ENCODE assay signal across 8 cellular contexts in genomic region chr1:230978491-230979388, GRCh38. TPM values are rescaled to one million over a fixed set of nuclear protein-coding genes. Genes with fewer than 3 reads are reported as not detected.
DNase-seq lines count a peak whose midpoint lies in the region; ATAC-seq and TF ChIP-seq lines count a peak whose summit lies in the region.

Gene ARV1 (plus strand): TSS chr1:230979094. CDS start chr1:230979106, 12 bp downstream.
Gene TTC13 (minus strand): TSS chr1:230978861. CDS start chr1:230978830, 31 bp downstream.

- no peaks in the 10 kb centered on the region for H3K27me3 Mint-ChIP-seq in type B pancreatic cell

- H3K4me1 Mint-ChIP-seq in type B pancreatic cell (ENCODE audit: unreplicated experiment) = peaks cover 16% of the 10 kb centered on the region

- DNase-seq in GM13976 (ENCODE audit: low spot score) (peak; percentile 98), NCI-H146 (lab: John Stamatoyannopoulos, UW) (peak; percentile 99), T-helper 1 cell (peak; percentile 92 to 99 (median 95)), adrenal gland (peak; percentile 98 to 100 (median 99)), cardiac septum (ENCODE audit: low spot score) (peak; percentile 100), pons (ENCODE audit: low spot score) (peak; percentile 99), type B pancreatic cell (ENCODE audit: extremely low spot score, unreplicated experiment) (peak; percentile 98)

- peak within 1 kb of the TSS; percentile 98 for H3K4me3 Mint-ChIP-seq in type B pancreatic cell

- peak within 1 kb of the TSS; percentile 31 to 98 (median 68) for H3K4me3 ChIP-seq in adrenal gland

- peaks cover 8 to 29% of the 10 kb centered on the region in 2 donors for H3K4me1 ChIP-seq in adrenal gland (replicated peaks in 1 of 2)

- TF ChIP-seq CTCF in GM13976 (IDR thresholded peaks at IDR 0.05; ENCODE audit: borderline replicate concordance, control extremely low read depth, extremely low read depth, insufficient read depth, missing control alignments) = peak; percentile 61
- TF ChIP-seq CTCF in adrenal gland (IDR thresholded peaks at IDR 0.05) = peak in 3 of 6 experiments; percentile 11 to 25 (median 19)
- TF ChIP-seq CTCF in type B pancreatic cell (conservative IDR thresholded peaks at IDR 0.05) = peak; percentile 59

- peak; percentile 89 for ATAC-seq in HG02870 (IDR thresholded peaks at IDR 0.05; ENCODE audit: unreplicated experiment)

- H3K9me3 ChIP-seq in adrenal gland (replicated peaks in 1 of 3) = no peaks in the 10 kb centered on the region

- H3K27me3 ChIP-seq in adrenal gland = no peaks in the 10 kb centered on the region

- TF ChIP-seq POLR2A in adrenal gland (IDR thresholded peaks at IDR 0.05) = peak; percentile 30 to 87

- H3K9me3 Mint-ChIP-seq in type B pancreatic cell = no peaks in the 10 kb centered on the region

- peaks cover 0 to 4% of the 10 kb centered on the region in 2 donors for H3K36me3 ChIP-seq in adrenal gland (replicated peaks in 1 of 2)

- peak within 1 kb of the TSS; percentile 87 for H3K27ac Mint-ChIP-seq in type B pancreatic cell

- H3K27ac ChIP-seq in adrenal gland = peak within 1 kb of the TSS in 4 of 5 donors; percentile 45 to 85 (median 58)

- intact Hi-C loops in adrenal gland (cut with DNase I) = no loop called here
- intact Hi-C loops in cardiac septum (cut with DNase I) = loop anchor here (2.0 to 5.0 kb wide), 2 partner anchors 111 to 182 kb away; partner anchors contain the start of gene C1orf198

- WGBS in adrenal gland, 4 donors = 0 to 1% (median 1%) methylated on average over 12 to 79 of the region's 79 CpGs

- in situ Hi-C loops in GM13976 (cut with MboI; ENCODE audit: low sequenced_read_pairs, unreplicated experiment) = no loop called here

- no peaks in the 10 kb centered on the region for H3K36me3 Mint-ChIP-seq in type B pancreatic cell

RNA-seq across cellular contexts. Expression of gene ARV1, which starts in this region (rescaled TPM):
- 10 to 100 TPM; 20.1 to 40.6 (median 23.2) TPM for total RNA-seq in adrenal gland
- 10 to 100 TPM; 39.6 to 81.5 (median 71.2) TPM for polyA plus RNA-seq in adrenal gland
- total RNA-seq in cardiac septum = 20.7 TPM
- total RNA-seq in type B pancreatic cell (ENCODE audit: low replicate concordance) = 12.8 TPM in 2 replicates

RNA-seq across cellular contexts. Expression of gene TTC13, which starts in this region (rescaled TPM):
- total RNA-seq in adrenal gland (10 to 100 TPM in 3 of 8 donors, 1 to 10 TPM in 5; 6.6 to 20.7 (median 9.6) TPM), cardiac septum (8.2 TPM), type B pancreatic cell (ENCODE audit: low replicate concordance) (14.6 and 20.6 TPM in 2 replicates)
- polyA plus RNA-seq in adrenal gland = 10 to 100 TPM; 10.6 to 16.5 (median 12.0) TPM

Comparison
In these comparisons a context has a peak if more than half of its experiments do, and no peak if none do; other contexts are left out.
1. Peak in every context shown above with its lines: DNase-seq, ATAC-seq, H3K4me3 ChIP-seq and H3K27ac ChIP-seq.